ENCODE assay signal across 1 cellular context in the genomic region with DNA sequence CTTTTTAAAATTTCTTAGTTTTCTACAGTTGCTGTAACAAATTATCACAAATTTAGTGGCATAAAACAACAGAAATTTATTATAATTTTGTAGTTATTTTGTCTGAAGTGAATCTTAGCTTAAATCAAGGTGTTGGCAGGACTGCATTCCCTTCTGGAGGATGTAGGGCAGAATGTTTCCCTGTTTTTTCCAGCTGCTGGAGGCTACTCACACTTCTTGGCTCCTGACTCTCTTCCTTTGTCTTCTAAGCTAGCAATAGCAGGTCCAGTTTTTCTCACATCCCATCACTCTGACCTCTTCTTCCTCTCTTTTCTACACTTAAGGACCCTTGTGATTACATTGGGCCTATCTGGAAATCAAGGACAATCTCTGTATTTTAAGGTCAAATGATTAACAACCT.
TF ChIP-seq lines count a peak whose summit lies in the region.

No MANE protein-coding gene starts in this region.

TF ChIP-seq in WTC11, 78 proteins besides CTCF, POLR2A, EP300 and RAD21 (continued from another document):
- TF ChIP-seq, protein P1, sequence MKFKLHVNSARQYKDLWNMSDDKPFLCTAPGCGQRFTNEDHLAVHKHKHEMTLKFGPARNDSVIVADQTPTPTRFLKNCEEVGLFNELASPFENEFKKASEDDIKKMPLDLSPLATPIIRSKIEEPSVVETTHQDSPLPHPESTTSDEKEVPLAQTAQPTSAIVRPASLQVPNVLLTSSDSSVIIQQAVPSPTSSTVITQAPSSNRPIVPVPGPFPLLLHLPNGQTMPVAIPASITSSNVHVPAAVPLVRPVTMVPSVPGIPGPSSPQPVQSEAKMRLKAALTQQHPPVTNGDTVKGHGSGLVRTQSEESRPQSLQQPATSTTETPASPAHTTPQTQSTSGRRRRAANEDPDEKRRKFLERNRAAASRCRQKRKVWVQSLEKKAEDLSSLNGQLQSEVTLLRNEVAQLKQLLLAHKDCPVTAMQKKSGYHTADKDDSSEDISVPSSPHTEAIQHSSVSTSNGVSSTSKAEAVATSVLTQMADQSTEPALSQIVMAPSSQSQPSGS (CRISPR knock-in tag; IDR thresholded peaks at IDR 0.05; ENCODE audit: borderline replicate concordance, low read depth) = no peak
- no peak for TF ChIP-seq ZNF219 (CRISPR knock-in tag; IDR thresholded peaks at IDR 0.05; ENCODE audit: borderline replicate concordance)
- TF ChIP-seq SMAD4 (CRISPR knock-in tag; IDR thresholded peaks at IDR 0.05) = no peak
- no peak for TF ChIP-seq ZNF121 (CRISPR knock-in tag; IDR thresholded peaks at IDR 0.05)
- TF ChIP-seq, protein P2, sequence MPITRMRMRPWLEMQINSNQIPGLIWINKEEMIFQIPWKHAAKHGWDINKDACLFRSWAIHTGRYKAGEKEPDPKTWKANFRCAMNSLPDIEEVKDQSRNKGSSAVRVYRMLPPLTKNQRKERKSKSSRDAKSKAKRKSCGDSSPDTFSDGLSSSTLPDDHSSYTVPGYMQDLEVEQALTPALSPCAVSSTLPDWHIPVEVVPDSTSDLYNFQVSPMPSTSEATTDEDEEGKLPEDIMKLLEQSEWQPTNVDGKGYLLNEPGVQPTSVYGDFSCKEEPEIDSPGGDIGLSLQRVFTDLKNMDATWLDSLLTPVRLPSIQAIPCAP (CRISPR knock-in tag; IDR thresholded peaks at IDR 0.05) = no peak
- TF ChIP-seq CBFB (CRISPR knock-in tag; IDR thresholded peaks at IDR 0.05; ENCODE audit: low read depth) = no peak
- TF ChIP-seq, protein P3, sequence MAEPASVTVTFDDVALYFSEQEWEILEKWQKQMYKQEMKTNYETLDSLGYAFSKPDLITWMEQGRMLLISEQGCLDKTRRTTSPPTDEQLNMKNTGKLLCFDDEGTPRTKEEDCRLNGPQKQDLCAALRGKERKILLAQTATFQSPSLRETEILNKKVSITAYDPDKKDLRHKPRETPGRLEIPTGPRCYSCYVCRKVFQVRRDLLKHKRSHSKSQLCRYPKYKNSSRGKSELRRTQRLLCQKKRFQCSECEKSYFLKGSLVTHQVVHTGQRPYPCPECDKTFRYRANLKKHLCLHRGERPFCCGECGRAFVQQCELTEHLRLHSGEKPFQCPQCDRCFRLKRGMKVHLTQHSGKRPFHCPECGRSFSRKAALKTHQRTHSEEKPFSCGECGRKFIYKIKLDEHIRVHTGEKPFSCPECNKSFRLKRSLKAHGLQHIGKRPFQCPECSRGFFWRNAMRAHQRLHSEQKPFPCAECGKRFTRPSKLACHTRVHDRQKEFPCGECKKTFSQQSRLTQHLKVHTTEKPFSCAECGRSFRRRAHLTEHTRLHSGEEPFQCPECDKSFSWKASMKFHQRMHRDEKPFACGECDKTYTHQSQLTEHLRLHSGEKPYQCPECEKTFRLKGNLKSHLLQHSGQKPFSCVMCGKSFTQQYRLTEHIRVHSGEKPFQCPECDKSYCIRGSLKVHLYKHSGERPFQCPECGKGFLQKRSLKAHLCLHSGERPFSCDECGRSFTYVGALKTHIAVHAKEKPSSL (CRISPR knock-in tag; conservative IDR thresholded peaks at IDR 0.05) = no peak
- TF ChIP-seq NFE2L1 (CRISPR knock-in tag; IDR thresholded peaks at IDR 0.05) = no peak
- TF ChIP-seq TP53 (CRISPR knock-in tag; IDR thresholded peaks at IDR 0.05) = no peak
- TF ChIP-seq ZNF671 (CRISPR knock-in tag; IDR thresholded peaks at IDR 0.05) = no peak
